1 cellular context compared by ENCODE assay signal in genomic region chr10:31886885-31887284, GRCh38.
TF ChIP-seq lines count a peak whose summit lies in the region.

No MANE protein-coding gene starts in this region.

TF ChIP-seq in SK-N-SH, 30 proteins besides CTCF, POLR2A, EP300 and RAD21 (continued from another document):
- TF ChIP-seq, protein P1, sequence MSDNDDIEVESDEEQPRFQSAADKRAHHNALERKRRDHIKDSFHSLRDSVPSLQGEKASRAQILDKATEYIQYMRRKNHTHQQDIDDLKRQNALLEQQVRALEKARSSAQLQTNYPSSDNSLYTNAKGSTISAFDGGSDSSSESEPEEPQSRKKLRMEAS (IDR thresholded peaks at IDR 0.05; ENCODE audit: low read depth), result no peak
- TF ChIP-seq, protein P2, sequence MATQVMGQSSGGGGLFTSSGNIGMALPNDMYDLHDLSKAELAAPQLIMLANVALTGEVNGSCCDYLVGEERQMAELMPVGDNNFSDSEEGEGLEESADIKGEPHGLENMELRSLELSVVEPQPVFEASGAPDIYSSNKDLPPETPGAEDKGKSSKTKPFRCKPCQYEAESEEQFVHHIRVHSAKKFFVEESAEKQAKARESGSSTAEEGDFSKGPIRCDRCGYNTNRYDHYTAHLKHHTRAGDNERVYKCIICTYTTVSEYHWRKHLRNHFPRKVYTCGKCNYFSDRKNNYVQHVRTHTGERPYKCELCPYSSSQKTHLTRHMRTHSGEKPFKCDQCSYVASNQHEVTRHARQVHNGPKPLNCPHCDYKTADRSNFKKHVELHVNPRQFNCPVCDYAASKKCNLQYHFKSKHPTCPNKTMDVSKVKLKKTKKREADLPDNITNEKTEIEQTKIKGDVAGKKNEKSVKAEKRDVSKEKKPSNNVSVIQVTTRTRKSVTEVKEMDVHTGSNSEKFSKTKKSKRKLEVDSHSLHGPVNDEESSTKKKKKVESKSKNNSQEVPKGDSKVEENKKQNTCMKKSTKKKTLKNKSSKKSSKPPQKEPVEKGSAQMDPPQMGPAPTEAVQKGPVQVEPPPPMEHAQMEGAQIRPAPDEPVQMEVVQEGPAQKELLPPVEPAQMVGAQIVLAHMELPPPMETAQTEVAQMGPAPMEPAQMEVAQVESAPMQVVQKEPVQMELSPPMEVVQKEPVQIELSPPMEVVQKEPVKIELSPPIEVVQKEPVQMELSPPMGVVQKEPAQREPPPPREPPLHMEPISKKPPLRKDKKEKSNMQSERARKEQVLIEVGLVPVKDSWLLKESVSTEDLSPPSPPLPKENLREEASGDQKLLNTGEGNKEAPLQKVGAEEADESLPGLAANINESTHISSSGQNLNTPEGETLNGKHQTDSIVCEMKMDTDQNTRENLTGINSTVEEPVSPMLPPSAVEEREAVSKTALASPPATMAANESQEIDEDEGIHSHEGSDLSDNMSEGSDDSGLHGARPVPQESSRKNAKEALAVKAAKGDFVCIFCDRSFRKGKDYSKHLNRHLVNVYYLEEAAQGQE (IDR thresholded peaks at IDR 0.05; ENCODE audit: low read depth, low read length), result no peak
- TF ChIP-seq, protein P3, sequence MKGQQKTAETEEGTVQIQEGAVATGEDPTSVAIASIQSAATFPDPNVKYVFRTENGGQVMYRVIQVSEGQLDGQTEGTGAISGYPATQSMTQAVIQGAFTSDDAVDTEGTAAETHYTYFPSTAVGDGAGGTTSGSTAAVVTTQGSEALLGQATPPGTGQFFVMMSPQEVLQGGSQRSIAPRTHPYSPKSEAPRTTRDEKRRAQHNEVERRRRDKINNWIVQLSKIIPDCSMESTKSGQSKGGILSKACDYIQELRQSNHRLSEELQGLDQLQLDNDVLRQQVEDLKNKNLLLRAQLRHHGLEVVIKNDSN (IDR thresholded peaks at IDR 0.05; ENCODE audit: borderline replicate concordance, low read depth), result no peak
- TF ChIP-seq SIN3A (IDR thresholded peaks at IDR 0.05; ENCODE audit: borderline replicate concordance, low read depth, low read length), result no peak
- TF ChIP-seq JUND (IDR thresholded peaks at IDR 0.05), result no peak
- TF ChIP-seq EZH2phosphoT487 (IDR thresholded peaks at IDR 0.05; ENCODE audit: borderline replicate concordance, low read depth), result no peak
- no peak for TF ChIP-seq TAF1 (IDR thresholded peaks at IDR 0.05; ENCODE audit: borderline replicate concordance, low read depth, low read length)
- TF ChIP-seq RCOR1 (IDR thresholded peaks at IDR 0.05; ENCODE audit: low read length), result no peak
- no peak for TF ChIP-seq FOXJ3 (CRISPR knock-in tag; IDR thresholded peaks at IDR 0.05)
- no peak for TF ChIP-seq MEF2A (IDR thresholded peaks at IDR 0.05; ENCODE audit: borderline replicate concordance, low read depth)
- TF ChIP-seq NRF1 (IDR thresholded peaks at IDR 0.05; ENCODE audit: low read depth, low read length), result no peak
